Comparison of ENCODE assay signal across 26 cellular contexts in genomic region chr6:80674669-80675068, GRCh38.
"Had no signal": no experiment of that assay in that cellular context is flagged by ENCODE, and none has a peak within 500 bp of the region (broad histone marks: within the 10 kb centered on the region; RNA-seq: fewer than 3 reads in every experiment).

No MANE protein-coding gene starts in this region.

- DNase-seq: colonic mucosa; effector CD8-positive, alpha-beta T cell; foreskin melanocyte; glutamatergic neuron; heart right ventricle; hypothalamus; immature natural killer cell; kidney; left lung; mesenchymal stem cell; naive thymus-derived CD4-positive, alpha-beta T cell; occipital lobe; ovary; posterior cingulate gyrus; psoas muscle; right cardiac atrium; sigmoid colon; spleen; stimulated activated CD4-positive, alpha-beta T cell treated with anti-CD3 and anti-CD28 coated beads, Interleukin-2, amount 100 ng/mL, for 48 hours; stimulated activated naive B cell treated with anti-CD40 and anti-IgM and Interleukin-4, amounts not matched to agents 10 μg/mL and 1 μg/mL and 100 μg/mL, for 72 hours; upper lobe of left lung had no signal

- H3K27ac ChIP-seq: colonic mucosa, esophagus muscularis mucosa, heart right ventricle, left lung, ovary, psoas muscle, sigmoid colon, spleen, thoracic aorta, tibial nerve, upper lobe of left lung had no signal

- FAIRE-seq: endothelial cell of umbilical vein, kidney, urothelium cell line had no signal

- ATAC-seq: heart right ventricle; naive thymus-derived CD4-positive, alpha-beta T cell; psoas muscle; right cardiac atrium; stimulated activated naive B cell treated with anti-CD40 and anti-IgM and Interleukin-4, amounts not matched to agents 10 μg/mL and 1 μg/mL and 100 μg/mL, for 72 hours had no signal
